ENCODE assay signal across 27 cellular contexts in genomic region chr4:1514612-1515011, GRCh38.
A peak's percentile ranks its signal among the peaks of the same experiment; 100 is the strongest.
DNase-seq lines count a peak whose midpoint lies in the region; ATAC-seq, FAIRE-seq and TF ChIP-seq lines count a peak whose summit lies in the region.
"Had no signal": no experiment of that assay in that cellular context is flagged by ENCODE, and none has a peak within 500 bp of the region (broad histone marks: within the 10 kb centered on the region; RNA-seq: fewer than 3 reads in every experiment).

No MANE protein-coding gene starts in this region.

- FAIRE-seq in K562 (lab: Jason Lieb, UNC) (peak; percentile 19), H1 (lab: Jason Lieb, UNC) (no peak), GM12891 (lab: Jason Lieb, UNC) (no peak)
- FAIRE-seq: A204.1 had no signal

- no peaks in the 10 kb centered on the region for H3K9me1 ChIP-seq in K562 (ENCODE audit: control insufficient read depth, insufficient read depth, low read length)

- H3K56ac ChIP-seq in H9 (ENCODE audit: insufficient read length, low read depth, low read length) (peak overlapping the region; percentile 51), H1 (replicated peaks; ENCODE audit: insufficient read length, low read depth, low read length) (peak overlapping the region; percentile 96)

- TF ChIP-seq CTCF in H9 (conservative IDR thresholded peaks at IDR 0.05) (no peak), HEK293 (tag by site-specific recombination; IDR thresholded peaks at IDR 0.05) (no peak), K562 (IDR thresholded peaks at IDR 0.05 in 2 of 3, conservative IDR thresholded peaks at IDR 0.05 in 1 of 3; ENCODE audit: insufficient read depth in 2 of 3, low read depth in 1 of 3, low read length in 3 of 3) (no peak), H1 (IDR thresholded peaks at IDR 0.05; ENCODE audit: control extremely low read depth in 1 of 3, insufficient read depth in 1 of 3, low read depth in 1 of 3, low read length in 3 of 3) (no peak)

- no peak overlapping the region for H2BK20ac ChIP-seq in H9 (ENCODE audit: low read depth, low read length, poor library complexity, severe bottlenecking)
- no peak overlapping the region for H2BK20ac ChIP-seq in H1 (ENCODE audit: low read length)

- no peak for TF ChIP-seq POLR2A in K562 (conservative IDR thresholded peaks at IDR 0.05)
- TF ChIP-seq POLR2A in H1 (IDR thresholded peaks at IDR 0.05; ENCODE audit: control extremely low read depth in 1 of 2, low read depth in 2 of 2, low read length in 2 of 2), result no peak
- no peak for TF ChIP-seq POLR2A in GM12891 (IDR thresholded peaks at IDR 0.05; ENCODE audit: low read depth, low read length)

- H3K9me3 Mint-ChIP-seq in H9, result no peaks in the 10 kb centered on the region
- H3K9me3 Mint-ChIP-seq: CD4-positive, alpha-beta memory T cell; CD8-positive, alpha-beta memory T cell had no signal

- H3K27me3 Mint-ChIP-seq in H9 (ENCODE audit: low read depth), result peaks cover 16% of the 10 kb centered on the region

- H3K14ac ChIP-seq in H9 (ENCODE audit: insufficient read depth, low read length) (no peak overlapping the region), H1 (ENCODE audit: insufficient read length) (no peak overlapping the region)

- H4K20me1 ChIP-seq in H9 (ENCODE audit: control insufficient read depth, insufficient read depth, insufficient read length) (no peaks in the 10 kb centered on the region), K562 (replicated peaks; ENCODE audit: control insufficient read depth, insufficient read depth, low read length) (no peaks in the 10 kb centered on the region), H1 (replicated peaks in 1 of 2; ENCODE audit: control insufficient read depth in 1 of 2, insufficient read depth in 2 of 2, low read length in 2 of 2) (peaks cover 0 to 12% of the 10 kb centered on the region in 2 experiments)
- H4K20me1 ChIP-seq: BLaER1 had no signal

- H4K8ac ChIP-seq in H9 (replicated peaks; ENCODE audit: insufficient read length, low read depth, low read length) (peak overlapping the region; percentile 30), H1 (ENCODE audit: extremely low read depth, insufficient read depth, low read length) (no peak overlapping the region)

- H3K23me2 ChIP-seq in H9 (ENCODE audit: insufficient read length, low read depth, low read length, poor library complexity, severe bottlenecking), result no peaks in the 10 kb centered on the region
- H3K23me2 ChIP-seq in H1 (ENCODE audit: low read depth, low read length), result peaks cover 17% of the 10 kb centered on the region; the same call in 1 of the 2 replicates

- H3K27ac Mint-ChIP-seq in H9, result no peak overlapping the region
- H3K27ac Mint-ChIP-seq: CD14-positive monocyte; CD4-positive, alpha-beta memory T cell; CD4-positive, CD25-positive, alpha-beta regulatory T cell; CD8-positive, alpha-beta memory T cell had no signal

- H3K18ac ChIP-seq in H9 (ENCODE audit: insufficient read length, low read depth, low read length) (no peak overlapping the region), H1 (ENCODE audit: extremely low read depth, low read length) (no peak overlapping the region)

- TF ChIP-seq EP300 in K562 (IDR thresholded peaks at IDR 0.05; ENCODE audit: low read length) (no peak), H1 (IDR thresholded peaks at IDR 0.05; ENCODE audit: borderline replicate concordance in 1 of 2, low read depth in 2 of 2, low read length in 2 of 2) (no peak)

- H3K4ac ChIP-seq in H9 (ENCODE audit: low read depth, low read length) (no peak overlapping the region), H1 (replicated peaks; ENCODE audit: insufficient read length, low read depth, low read length) (no peak overlapping the region)

- no peak for DNase-seq in H9
- no peak for DNase-seq in K562 (ENCODE audit: extremely low read depth in 1 of 4, low spot score in 3 of 4)
- no peak for DNase-seq in H1 (ENCODE audit: low read depth in 1 of 2, low spot score in 2 of 2)
- no peak for DNase-seq in GM12891 (ENCODE audit: insufficient read length, low spot score)
- DNase-seq in inferior parietal cortex (ENCODE audit: extremely low spot score), result no peak
- DNase-seq: 8988T; ACHN; BE2C; C1 segment of cervical spinal cord; CD4-positive, alpha-beta memory T cell; CD4-positive, CD25-positive, alpha-beta regulatory T cell; COR-L47; DMS 273 treated with DMSO at 0.1 percent for 48 hours; DMS153; DMS53; DMS79; DND-41; EL; GDM1 had no signal

- H3K79me1 ChIP-seq in H9 (ENCODE audit: insufficient read depth, low read depth, low read length, poor library complexity, severe bottlenecking), result no peaks in the 10 kb centered on the region
- H3K79me1 ChIP-seq in H1 (ENCODE audit: low read depth, low read length), result no peaks in the 10 kb centered on the region

- CTCF ChIA-PET in HEK293 (lab: Yijun Ruan, JAX), result no interaction called here
- CTCF ChIA-PET in K562 (lab: Yijun Ruan, JAX; ENCODE audit: low intra/inter-chr PET ratio), result no interaction called here
- CTCF ChIA-PET in H1 (lab: Charles Lee; ENCODE audit: partially characterized antibody), result no interaction called here

- H3K36me3 ChIP-seq in HEK293 (ENCODE audit: control insufficient read depth in 2 of 2, insufficient read depth in 1 of 2, low read length in 2 of 2) (no peaks in the 10 kb centered on the region), K562 (ENCODE audit: control insufficient read depth, insufficient read depth, low read length) (no peaks in the 10 kb centered on the region), H1 (ENCODE audit: control insufficient read depth in 2 of 4, insufficient read depth in 4 of 4, low read length in 3 of 4) (no peaks in the 10 kb centered on the region)
- H3K36me3 ChIP-seq: BE2C, BLaER1 had no signal

- H2AFZ ChIP-seq in H9 (ENCODE audit: low read length) (no peak overlapping the region), K562 (ENCODE audit: low read depth, low read length) (no peak overlapping the region), H1 (ENCODE audit: low read length) (no peak overlapping the region)

- intact Hi-C loops in K562 (cut with micrococcal nuclease), result loop anchor here (5.0 kb wide), 1 partner anchor 157 kb away; no protein-coding TSS in a partner anchor

- no peak overlapping the region for H2BK15ac ChIP-seq in H9 (ENCODE audit: low read depth, low read length)
- H2BK15ac ChIP-seq in H1 (ENCODE audit: low read length), result no peak overlapping the region

- H3K27ac ChIP-seq in H9 (ENCODE audit: insufficient read length, low read depth, low read length), result no peak overlapping the region
- no peak overlapping the region for H3K27ac ChIP-seq in HEK293 (ENCODE audit: extremely low read depth, low read depth, low read length)
- H3K27ac ChIP-seq in K562 (ENCODE audit: extremely low read depth, low read depth, low read length), result no peak overlapping the region
- no peak overlapping the region for H3K27ac ChIP-seq in H1 (ENCODE audit: low read depth, low read length)
- H3K27ac ChIP-seq: BLaER1 had no signal

- H3K9me3 ChIP-seq in H9 (ENCODE audit: control insufficient read depth, low read depth, low read length) (no peaks in the 10 kb centered on the region), HEK293 (ENCODE audit: control insufficient read depth, insufficient read depth, low read depth, low read length) (no peaks in the 10 kb centered on the region), K562 (replicated peaks; ENCODE audit: control insufficient read depth, insufficient read depth, low read depth, low read length) (0 out of 2 replicates have a peak, but pooled peaks cover 3% of the 10 kb centered on the region), H1 (ENCODE audit: insufficient read depth in 2 of 2, low read depth in 1 of 2, low read length in 1 of 2) (peaks cover 0 to 7% of the 10 kb centered on the region in 2 experiments; a peak in 1 of 4 replicates)
- H3K9me3 ChIP-seq: BE2C had no signal

- WGBS in H9 (ENCODE audit: extremely low coverage, insufficient read length, low lambda C conversion rate), result no CpG with 5 or more reads among the region's 3 CpGs
- 0% methylated on average over 2 of the region's 3 CpGs for WGBS in K562 (ENCODE audit: insufficient coverage, low coverage, missing lambda C conversion rate)
- 54% methylated on average over 3 of the region's 3 CpGs; no CpG with 5 or more reads in 1 of the 2 experiments for WGBS in H1 (ENCODE audit: extremely low coverage in 1 of 2, insufficient coverage in 1 of 2, insufficient read length in 1 of 2, insufficient replicate concordance in 2 of 2, low coverage in 1 of 2, low lambda C conversion rate in 2 of 2, missing lambda C conversion rate in 1 of 2), 2 experiments

- H3K36me3 Mint-ChIP-seq in H9 (ENCODE audit: insufficient read depth in 1 of 3, low read depth in 3 of 3), result no peaks in the 10 kb centered on the region
- H3K36me3 Mint-ChIP-seq: CD14-positive monocyte; CD4-positive, alpha-beta memory T cell; CD4-positive, CD25-positive, alpha-beta regulatory T cell had no signal

- no peak overlapping the region for H3K4me3 Mint-ChIP-seq in H9
- H3K4me3 Mint-ChIP-seq: CD14-positive monocyte; CD4-positive, alpha-beta memory T cell; CD4-positive, CD25-positive, alpha-beta regulatory T cell; CD8-positive, alpha-beta memory T cell had no signal

- no peak for TF ChIP-seq RAD21 in K562 (CRISPR knock-in tag; conservative IDR thresholded peaks at IDR 0.05 in 1 of 2, IDR thresholded peaks at IDR 0.05 in 1 of 2)
- TF ChIP-seq RAD21 in H1 (IDR thresholded peaks at IDR 0.05 in 1 of 2, conservative IDR thresholded peaks at IDR 0.05 in 1 of 2; ENCODE audit: low read depth in 2 of 2, low read length in 2 of 2), result no peak

- no peak overlapping the region for H3K9ac ChIP-seq in H9 (ENCODE audit: extremely low read depth, insufficient read length, low read length)
- no peak overlapping the region for H3K9ac ChIP-seq in K562 (ENCODE audit: insufficient read depth in 1 of 2, low read depth in 2 of 2, low read length in 2 of 2)
- H3K9ac ChIP-seq in H1 (replicated peaks in 1 of 4; ENCODE audit: extremely low read depth in 1 of 4, low read depth in 3 of 4, low read length in 3 of 4), result no peak overlapping the region; a peak in 1 of 7 replicates
- H3K9ac ChIP-seq: BLaER1 had no signal

- H3K4me2 ChIP-seq in H9 (ENCODE audit: insufficient read depth, insufficient read length, low read length) (no peak overlapping the region), K562 (ENCODE audit: insufficient read depth, low read length) (no peak overlapping the region), H1 (ENCODE audit: insufficient read depth in 1 of 2, low read depth in 2 of 2, low read length in 2 of 2) (no peak overlapping the region; a peak in 1 of 4 replicates)
- H3K4me2 ChIP-seq: BLaER1 had no signal

- in situ Hi-C loops in K562 (cut with MboI), result no loop called here

- no TSS peak for BruUV-seq in K562 (replicated peaks; lab: Mats Ljungman, UMichigan)

- H4K91ac ChIP-seq in H9 (ENCODE audit: insufficient read length, low read depth, low read length) (no peak overlapping the region), H1 (replicated peaks; ENCODE audit: insufficient read length, low read length) (no peak overlapping the region)

- H2AK5ac ChIP-seq in H9 (ENCODE audit: insufficient read length, low read length) (no peak overlapping the region), H1 (ENCODE audit: low read depth, low read length) (peak overlapping the region; percentile 90)

- H2BK120ac ChIP-seq in H9 (ENCODE audit: low read depth, low read length, poor library complexity, severe bottlenecking) (no peak overlapping the region), H1 (replicated peaks; ENCODE audit: low read depth, low read length) (no peak overlapping the region)

- H4K5ac ChIP-seq in H9 (ENCODE audit: insufficient read length, low read depth, low read length) (no peak overlapping the region), H1 (ENCODE audit: insufficient read length, low read depth, low read length) (no peak overlapping the region)

- H3K23ac ChIP-seq in H9 (ENCODE audit: insufficient read length, low read depth, low read length) (no peak overlapping the region), H1 (ENCODE audit: insufficient read length) (no peak overlapping the region)

- H3K27me3 ChIP-seq in H9 (ENCODE audit: insufficient read depth, low read length) (no peaks in the 10 kb centered on the region), K562 (ENCODE audit: control insufficient read depth in 2 of 2, insufficient read depth in 2 of 2, low read length in 2 of 2) (peaks cover 25 to 46% of the 10 kb centered on the region in 2 experiments; a peak in 4 of 5 replicates), H1 (replicated peaks in 1 of 4; ENCODE audit: control insufficient read depth in 3 of 4, extremely low read depth in 1 of 4, insufficient read depth in 3 of 4, low read length in 3 of 4) (0 out of 7 replicates have a peak, but pooled peaks cover 0 to 2% (median 0%) of the 10 kb centered on the region in 4 experiments)
- H3K27me3 ChIP-seq: BLaER1 had no signal

- POLR2A ChIA-PET in HEK293 (lab: Yijun Ruan, JAX), result no interaction called here
- POLR2A ChIA-PET in K562 (lab: Yijun Ruan, JAX), result no interaction called here
- POLR2A ChIA-PET in H1 (lab: Charles Lee; ENCODE audit: partially characterized antibody), result no interaction called here

- no peak overlapping the region for H3T11ph ChIP-seq in H9 (ENCODE audit: low read length)

- 0 out of 4 replicates have a peak, but pooled peaks cover 0 to under 1% of the 10 kb centered on the region in 2 experiments for H3K4me1 Mint-ChIP-seq in H9
- H3K4me1 Mint-ChIP-seq: CD14-positive monocyte had no signal

- H2BK12ac ChIP-seq in H9 (ENCODE audit: insufficient read length, low read depth, low read length) (no peak overlapping the region), H1 (ENCODE audit: low read depth, low read length) (peak overlapping the region; percentile 50; the same call in 1 of the 2 replicates)

- ATAC-seq in K562 (no peak), GM18511 (IDR thresholded peaks at IDR 0.05; ENCODE audit: unreplicated experiment) (no peak), GM21447 (IDR thresholded peaks at IDR 0.05; ENCODE audit: unreplicated experiment) (no peak)
- ATAC-seq: GM12878 had no signal

- no peaks in the 10 kb centered on the region for H3K4me1 ChIP-seq in H9 (ENCODE audit: insufficient read depth, low read length)
- no peaks in the 10 kb centered on the region; the same call in 1 of the 2 replicates for H3K4me1 ChIP-seq in HEK293 (ENCODE audit: control insufficient read depth, insufficient read depth, low read length)
- peaks cover 0 to 45% of the 10 kb centered on the region in 2 experiments; a peak in 3 of 5 replicates for H3K4me1 ChIP-seq in K562 (replicated peaks in 1 of 2; ENCODE audit: control insufficient read depth in 2 of 2, insufficient read depth in 2 of 2, low read length in 2 of 2)
- peaks cover 0 to 4% (median 3%) of the 10 kb centered on the region in 4 experiments; a peak in 2 of 7 replicates for H3K4me1 ChIP-seq in H1 (replicated peaks in 1 of 4; ENCODE audit: control insufficient read depth in 3 of 4, insufficient read depth in 4 of 4, low read length in 3 of 4)
- H3K4me1 ChIP-seq: BE2C, BLaER1 had no signal

- H2BK5ac ChIP-seq in H9 (ENCODE audit: insufficient read length, low read length) (no peak overlapping the region), H1 (ENCODE audit: low read depth, low read length) (no peak overlapping the region)

- H3K4me3 ChIP-seq in HEK293 (ENCODE audit: low read depth, low read length), result no peak overlapping the region
- no peak overlapping the region for H3K4me3 ChIP-seq in K562
- H3K4me3 ChIP-seq in H1 (ENCODE audit: extremely low read depth in 1 of 4, insufficient read depth in 2 of 4, low read depth in 3 of 4, low read length in 4 of 4), result no peak overlapping the region
- H3K4me3 ChIP-seq: BLaER1, GM12878 had no signal

- H3K79me2 ChIP-seq in H9 (ENCODE audit: insufficient read depth, low read length) (no peaks in the 10 kb centered on the region), K562 (ENCODE audit: control insufficient read depth, insufficient read depth, low read length) (no peaks in the 10 kb centered on the region), H1 (ENCODE audit: control insufficient read depth in 1 of 2, insufficient read depth in 2 of 2, low read length in 2 of 2) (no peaks in the 10 kb centered on the region)
